ENCODE assay signal across 17 cellular contexts in genomic region chr5:416636-416960, GRCh38. TPM values are rescaled to one million over a fixed set of nuclear protein-coding genes. Genes with fewer than 3 reads are reported as not detected.
DNase-seq lines count a peak whose midpoint lies in the region; ATAC-seq and TF ChIP-seq lines count a peak whose summit lies in the region.
"Had no signal": no experiment of that assay in that cellular context is flagged by ENCODE, and none has a peak within 500 bp of the region (broad histone marks: within the 10 kb centered on the region; RNA-seq: fewer than 3 reads in every experiment).

No MANE protein-coding gene starts in this region.

- H3K27ac ChIP-seq in IMR-90 (ENCODE audit: insufficient read depth, low read length): no peak overlapping the region
- H3K27ac ChIP-seq in RWPE1: peak overlapping the region; percentile 75
- H3K27ac ChIP-seq in smooth muscle cell (ENCODE audit: low read depth): peak overlapping the region; percentile 89

- 0 out of 4 replicates have a peak overlapping the region, but pooled peaks of 1 of the 2 experiments have one; percentile 3 for H4K8ac ChIP-seq in IMR-90 (ENCODE audit: low read depth in 2 of 2, low read length in 2 of 2)

- H3K9me3 ChIP-seq in IMR-90 (ENCODE audit: control insufficient read depth, insufficient read depth, low read length) (no peaks in the 10 kb centered on the region), smooth muscle cell (replicated peaks; ENCODE audit: low read depth) (no peaks in the 10 kb centered on the region)

- H3K27me3 ChIP-seq in IMR-90 (ENCODE audit: control insufficient read depth, insufficient read depth, low read length) (no peaks in the 10 kb centered on the region), smooth muscle cell (ENCODE audit: low read depth) (no peaks in the 10 kb centered on the region)

- DNase-seq in IMR-90: no peak
- no peak for DNase-seq in RWPE1 (ENCODE audit: low spot score)
- DNase-seq in mesenteric fat pad (ENCODE audit: low spot score): peak; percentile 76
- no peak for DNase-seq in smooth muscle cell (lab: John Stamatoyannopoulos, UW; ENCODE audit: unreplicated experiment)
- DNase-seq in T-helper 1 cell: no peak
- DNase-seq in SHP77 treated with DMSO at 0.1 percent for 48 hours (lab: John Stamatoyannopoulos, UW): no peak
- no peak for DNase-seq in superior temporal gyrus (ENCODE audit: extremely low spot score)
- DNase-seq: CD4-positive, alpha-beta T cell; GF-D8; NCI-H1048; NCI-H146; NCI-H2081 treated with DMSO at 0.1 percent for 48 hours; NCI-H226; NCI-H526 treated with DMSO at 0.1 percent for 48 hours; PC-3 had no signal

- TF ChIP-seq CTCF in IMR-90 (conservative IDR thresholded peaks at IDR 0.05; ENCODE audit: low read depth, low read length) (no peak), RWPE1 (conservative IDR thresholded peaks at IDR 0.05; ENCODE audit: low read depth) (no peak), smooth muscle cell (IDR thresholded peaks at IDR 0.05; ENCODE audit: borderline replicate concordance, insufficient read depth, poor library complexity, severe bottlenecking) (no peak)

- peaks cover 17 to 74% of the 10 kb centered on the region in 2 experiments; a peak in 3 of 4 replicates for H3K79me1 ChIP-seq in IMR-90 (ENCODE audit: low read depth in 1 of 2, low read length in 2 of 2)

- no peak overlapping the region for H3K18ac ChIP-seq in IMR-90 (ENCODE audit: low read depth, low read length)

- CTCF ChIA-PET in IMR-90 (lab: Yijun Ruan, JAX): no interaction called here
- CTCF ChIA-PET in RWPE1 (lab: Yijun Ruan, JAX): no interaction called here

- H3K4ac ChIP-seq in IMR-90 (ENCODE audit: low read depth, low read length): no peak overlapping the region

- H3K14ac ChIP-seq in IMR-90 (replicated peaks; ENCODE audit: low read depth, low read length): no peak overlapping the region

- TF ChIP-seq RAD21 in IMR-90 (IDR thresholded peaks at IDR 0.05; ENCODE audit: low read length): no peak

- no peak overlapping the region for H4K5ac ChIP-seq in IMR-90 (ENCODE audit: low read depth, low read length)

- dilution Hi-C loops in IMR-90 (cut with HindIII; ENCODE audit: low sequenced_read_pairs, unreplicated experiment): no loop called here

- H3K4me2 ChIP-seq in IMR-90 (ENCODE audit: low read depth, low read length) (no peak overlapping the region), smooth muscle cell (no peak overlapping the region)
- H3K4me2 ChIP-seq: GM23338 had no signal

- H3K9ac ChIP-seq in IMR-90 (ENCODE audit: low read depth, low read length): no peak overlapping the region
- H3K9ac ChIP-seq in smooth muscle cell (ENCODE audit: low read depth): no peak overlapping the region

- no peak overlapping the region for H2AK9ac ChIP-seq in IMR-90 (replicated peaks; ENCODE audit: low read depth, low read length, poor library complexity)

- POLR2A ChIA-PET in IMR-90 (lab: Charles Lee; ENCODE audit: unreplicated experiment) (no interaction called here), RWPE1 (lab: Yijun Ruan, JAX; ENCODE audit: low non-redundant PET) (no interaction called here)

- peak overlapping the region; percentile 10 for H2AFZ ChIP-seq in IMR-90 (replicated peaks; ENCODE audit: low read length, poor library complexity)
- H2AFZ ChIP-seq in smooth muscle cell (ENCODE audit: low read depth): no peak overlapping the region

- H4K91ac ChIP-seq in IMR-90 (ENCODE audit: insufficient read depth, low read depth, low read length): no peak overlapping the region

- H3K4me3 ChIP-seq in IMR-90 (ENCODE audit: insufficient read depth, low read depth, low read length) (no peak overlapping the region), smooth muscle cell (no peak overlapping the region)
- H3K4me3 ChIP-seq: GM23338, K562 had no signal

- no peak for TF ChIP-seq POLR2A in IMR-90 (IDR thresholded peaks at IDR 0.05; ENCODE audit: low read depth, low read length)

- H2BK5ac ChIP-seq in IMR-90 (ENCODE audit: low read depth, low read length, poor library complexity, severe bottlenecking): no peak overlapping the region

- BruUV-seq in IMR-90 (replicated peaks; lab: Mats Ljungman, UMichigan): no TSS peak

- ATAC-seq in IMR-90 (ENCODE audit: low read depth): no peak
- ATAC-seq: PC-3 had no signal

- H3K36me3 ChIP-seq in IMR-90 (ENCODE audit: control insufficient read depth, insufficient read depth, low read length): peaks cover 45% of the 10 kb centered on the region
- no peaks in the 10 kb centered on the region for H3K36me3 ChIP-seq in smooth muscle cell (ENCODE audit: low read depth)

- H3F3A ChIP-seq in smooth muscle cell (ENCODE audit: low read depth): peaks cover 16% of the 10 kb centered on the region

- H2AK5ac ChIP-seq in IMR-90 (ENCODE audit: low read depth, low read length): peak overlapping the region; percentile 58

- peaks cover 17% of the 10 kb centered on the region for H3K4me1 ChIP-seq in IMR-90 (ENCODE audit: control insufficient read depth, insufficient read depth, low read length)
- peaks cover 26% of the 10 kb centered on the region for H3K4me1 ChIP-seq in smooth muscle cell (ENCODE audit: low read depth)

- H3K79me2 ChIP-seq in smooth muscle cell (ENCODE audit: low read depth): no peaks in the 10 kb centered on the region

- H3K9me1 ChIP-seq in IMR-90 (ENCODE audit: insufficient read depth, low read length): peaks cover 17% of the 10 kb centered on the region

- in situ Hi-C loops in IMR-90 (cut with MboI; ENCODE audit: low sequenced_read_pairs): no loop called here

- H2BK120ac ChIP-seq in IMR-90 (ENCODE audit: low read depth, low read length): no peak overlapping the region; the same call in 1 of the 2 replicates

- H2BK20ac ChIP-seq in IMR-90 (ENCODE audit: low read depth, low read length): no peak overlapping the region

- intact Hi-C loops in IMR-90 (cut with micrococcal nuclease): no loop called here

- no peak overlapping the region for H3K56ac ChIP-seq in IMR-90 (ENCODE audit: extremely low read depth, insufficient read depth, low read length)

- no peak overlapping the region for H3K23ac ChIP-seq in IMR-90 (ENCODE audit: low read depth, low read length)

- no peak overlapping the region for H2BK15ac ChIP-seq in IMR-90 (ENCODE audit: low read depth, low read length)

- 96% methylated on average over 8 of the region's 14 CpGs; no CpG with 5 or more reads in 1 of the 2 experiments for WGBS in IMR-90 (ENCODE audit: extremely low coverage in 2 of 2, insufficient read length in 1 of 2), 2 experiments
- 97% methylated on average over 14 of the region's 14 CpGs for WGBS in smooth muscle cell (ENCODE audit: low lambda C conversion rate)

- H4K20me1 ChIP-seq in IMR-90 (ENCODE audit: insufficient read depth, low read length) (no peaks in the 10 kb centered on the region; the same call in 1 of the 2 replicates), smooth muscle cell (ENCODE audit: low read depth) (no peaks in the 10 kb centered on the region)

TF ChIP-seq in IMR-90, 13 proteins besides CTCF, POLR2A, EP300 and RAD21:
- TF ChIP-seq CHD1 (IDR thresholded peaks at IDR 0.05; ENCODE audit: low read depth, low read length) (no peak), SMC3 (IDR thresholded peaks at IDR 0.05; ENCODE audit: low read depth, low read length) (no peak), RFX5 (IDR thresholded peaks at IDR 0.05; ENCODE audit: low read depth, low read length) (no peak), MAZ (IDR thresholded peaks at IDR 0.05; ENCODE audit: borderline replicate concordance, low read depth, low read length) (no peak), NFE2L2 (IDR thresholded peaks at IDR 0.05; ENCODE audit: low read depth, low read length) (no peak), FOS (IDR thresholded peaks at IDR 0.05; ENCODE audit: low read depth, low read length) (no peak), RCOR1 (IDR thresholded peaks at IDR 0.05; ENCODE audit: insufficient replicate concordance, low read length) (no peak), CEBPB (IDR thresholded peaks at IDR 0.05; ENCODE audit: low read depth, low read length) (no peak), MXI1 (IDR thresholded peaks at IDR 0.05; ENCODE audit: borderline replicate concordance, low read depth, low read length) (no peak), MAFK (IDR thresholded peaks at IDR 0.05; ENCODE audit: low read depth, low read length) (no peak), BHLHE40 (IDR thresholded peaks at IDR 0.05; ENCODE audit: low read depth, low read length) (no peak)
- TF ChIP-seq, protein P1, sequence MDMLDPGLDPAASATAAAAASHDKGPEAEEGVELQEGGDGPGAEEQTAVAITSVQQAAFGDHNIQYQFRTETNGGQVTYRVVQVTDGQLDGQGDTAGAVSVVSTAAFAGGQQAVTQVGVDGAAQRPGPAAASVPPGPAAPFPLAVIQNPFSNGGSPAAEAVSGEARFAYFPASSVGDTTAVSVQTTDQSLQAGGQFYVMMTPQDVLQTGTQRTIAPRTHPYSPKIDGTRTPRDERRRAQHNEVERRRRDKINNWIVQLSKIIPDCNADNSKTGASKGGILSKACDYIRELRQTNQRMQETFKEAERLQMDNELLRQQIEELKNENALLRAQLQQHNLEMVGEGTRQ (IDR thresholded peaks at IDR 0.05; ENCODE audit: low read depth, low read length): no peak
- TF ChIP-seq, protein P2, sequence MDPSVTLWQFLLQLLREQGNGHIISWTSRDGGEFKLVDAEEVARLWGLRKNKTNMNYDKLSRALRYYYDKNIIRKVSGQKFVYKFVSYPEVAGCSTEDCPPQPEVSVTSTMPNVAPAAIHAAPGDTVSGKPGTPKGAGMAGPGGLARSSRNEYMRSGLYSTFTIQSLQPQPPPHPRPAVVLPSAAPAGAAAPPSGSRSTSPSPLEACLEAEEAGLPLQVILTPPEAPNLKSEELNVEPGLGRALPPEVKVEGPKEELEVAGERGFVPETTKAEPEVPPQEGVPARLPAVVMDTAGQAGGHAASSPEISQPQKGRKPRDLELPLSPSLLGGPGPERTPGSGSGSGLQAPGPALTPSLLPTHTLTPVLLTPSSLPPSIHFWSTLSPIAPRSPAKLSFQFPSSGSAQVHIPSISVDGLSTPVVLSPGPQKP (IDR thresholded peaks at IDR 0.05; ENCODE audit: borderline replicate concordance, low read depth, low read length): no peak

RNA-seq across cellular contexts. Expression of gene EXOC3, which starts 26.4 kb away (rescaled TPM):
- total RNA-seq in IMR-90 (2012; rRNA removed): 47.5 and 50.8 TPM in 2 replicates
- polyA plus RNA-seq in IMR-90 (2012; rRNA removed): 34.0 and 35.1 TPM in 2 replicates
- polyA plus RNA-seq in IMR-90 (2012; cell fraction: cytosol; rRNA removed): 15.1 and 18.7 TPM in 2 replicates
- 108 and 144 TPM in 2 replicates for polyA plus RNA-seq in IMR-90 (2012; cell fraction: nucleus; rRNA removed; ENCODE audit: low replicate concordance)
- total RNA-seq in mesenteric fat pad: 58.5 TPM
- total RNA-seq in smooth muscle cell: 22.6 and 30.5 TPM in 2 replicates
- 22.9 and 23.6 TPM in 2 replicates for polyA plus RNA-seq in smooth muscle cell
